Comparison of ENCODE assay signal across 8 cellular contexts in genomic region chr14:104224516-104225281, GRCh38.
A peak's percentile ranks its signal among the peaks of the same experiment; 100 is the strongest.
DNase-seq lines count a peak whose midpoint lies in the region; ATAC-seq and TF ChIP-seq lines count a peak whose summit lies in the region.

No MANE protein-coding gene starts in this region.

- peak; percentile 65 for TF ChIP-seq CTCF in nephron progenitor cell (IDR thresholded peaks at IDR 0.05)

- H3K4me3 Mint-ChIP-seq in activated naive CD8-positive, alpha-beta T cell treated with anti-CD3 and anti-CD28 coated beads, Interleukin-2, amount 50 U/mL, for 24 hours = no peak overlapping the region
- no peak overlapping the region for H3K4me3 Mint-ChIP-seq in nephron progenitor cell

- H3K36me3 Mint-ChIP-seq in activated naive CD8-positive, alpha-beta T cell treated with anti-CD3 and anti-CD28 coated beads, Interleukin-2, amount 50 U/mL, for 24 hours (ENCODE audit: low read depth) = no peaks in the 10 kb centered on the region
- H3K36me3 Mint-ChIP-seq in nephron progenitor cell (ENCODE audit: low read depth) = no peaks in the 10 kb centered on the region

- peaks cover 11% of the 10 kb centered on the region for H3K27me3 Mint-ChIP-seq in activated naive CD8-positive, alpha-beta T cell treated with anti-CD3 and anti-CD28 coated beads, Interleukin-2, amount 50 U/mL, for 24 hours
- H3K27me3 Mint-ChIP-seq in nephron progenitor cell (ENCODE audit: low read depth, poor library complexity) = peaks cover 53% of the 10 kb centered on the region

- no peak for ATAC-seq in activated naive CD8-positive, alpha-beta T cell treated with anti-CD3 and anti-CD28 coated beads, Interleukin-2, amount 50 U/mL, for 24 hours
- ATAC-seq in GM21576 (IDR thresholded peaks at IDR 0.05; ENCODE audit: unreplicated experiment) (no peak), GM21447 (IDR thresholded peaks at IDR 0.05; ENCODE audit: unreplicated experiment) (no peak)

- peaks cover 6% of the 10 kb centered on the region for H3K9me3 Mint-ChIP-seq in activated naive CD8-positive, alpha-beta T cell treated with anti-CD3 and anti-CD28 coated beads, Interleukin-2, amount 50 U/mL, for 24 hours
- H3K9me3 Mint-ChIP-seq in nephron progenitor cell = peaks cover 13% of the 10 kb centered on the region

- peaks cover 14% of the 10 kb centered on the region for H3K4me1 Mint-ChIP-seq in activated naive CD8-positive, alpha-beta T cell treated with anti-CD3 and anti-CD28 coated beads, Interleukin-2, amount 50 U/mL, for 24 hours
- peaks cover 48% of the 10 kb centered on the region for H3K4me1 Mint-ChIP-seq in nephron progenitor cell

- no peak overlapping the region for H3K27ac Mint-ChIP-seq in activated naive CD8-positive, alpha-beta T cell treated with anti-CD3 and anti-CD28 coated beads, Interleukin-2, amount 50 U/mL, for 24 hours
- H3K27ac Mint-ChIP-seq in nephron progenitor cell = no peak overlapping the region

- peak; percentile 27 for DNase-seq in COR-L47 (lab: John Stamatoyannopoulos, UW)
- DNase-seq in NCI-H1105 (lab: John Stamatoyannopoulos, UW) = peak; percentile 53
- DNase-seq in activated naive CD8-positive, alpha-beta T cell treated with anti-CD3 and anti-CD28 coated beads, Interleukin-2, amount 50 U/mL, for 24 hours = peak; percentile 64
- DNase-seq in nephron progenitor cell = peak; percentile 75
- DNase-seq in NCI-H146 (lab: John Stamatoyannopoulos, UW) = no peak
- DNase-seq in superior temporal gyrus (ENCODE audit: extremely low spot score) = no peak

Comparison
In these comparisons a context has a peak if more than half of its experiments do, and no peak if none do; other contexts are left out.
1. DNase-seq: peak in COR-L47 (single experiment), NCI-H1105 (single experiment), activated naive CD8-positive, alpha-beta T cell treated with anti-CD3 and anti-CD28 coated beads, Interleukin-2, amount 50 U/mL, for 24 hours (single experiment) and nephron progenitor cell (single experiment); none in NCI-H146 (single experiment) and superior temporal gyrus (single experiment).